Comparison of ENCODE assay signal across 10 cellular contexts in genomic region chr1:61436016-61436415, GRCh38.
DNase-seq lines count a peak whose midpoint lies in the region; ATAC-seq, FAIRE-seq and TF ChIP-seq lines count a peak whose summit lies in the region.
"Had no signal": no experiment of that assay in that cellular context is flagged by ENCODE, and none has a peak within 500 bp of the region (broad histone marks: within the 10 kb centered on the region; RNA-seq: fewer than 3 reads in every experiment).

No MANE protein-coding gene starts in this region.

- ATAC-seq in HCT116 = no peak; the same call in 1 of the 2 replicates
- ATAC-seq in K562 = peak; percentile 66
- ATAC-seq in GM21786 (IDR thresholded peaks at IDR 0.05; ENCODE audit: unreplicated experiment) = no peak
- ATAC-seq in HG03439 (IDR thresholded peaks at IDR 0.05; ENCODE audit: unreplicated experiment) = no peak
- ATAC-seq: CD8-positive, alpha-beta T cell had no signal

- DNase-seq in HCT116 (ENCODE audit: low read depth, low spot score) (no peak), K562 (ENCODE audit: extremely low read depth in 1 of 4, low spot score in 3 of 4) (no peak), kidney epithelial cell (ENCODE audit: low read depth) (no peak), LoVo (ENCODE audit: low spot score) (no peak)
- DNase-seq in NK-92 treated with Interleukin-12 subunit alpha and Interleukin-12 subunit beta, amount 100 ng/mL, for 24 hours (lab: John Stamatoyannopoulos, UW) = no peak
- DNase-seq: activated CD4-positive, alpha-beta memory T cell treated with anti-CD3 and anti-CD28 coated beads, Interleukin-2, amount 10 ng/mL, durations not matched to agents 7 days and 5 days; CD8-positive, alpha-beta T cell had no signal

- intact Hi-C loops in HCT116 (cut with micrococcal nuclease) (no loop called here), K562 (cut with micrococcal nuclease) (no loop called here)

- H3K9me2 ChIP-seq in HCT116 (ENCODE audit: insufficient read depth) = no peaks in the 10 kb centered on the region

- H3K79me2 ChIP-seq in HCT116 (ENCODE audit: insufficient read depth, low read length) = no peaks in the 10 kb centered on the region
- no peaks in the 10 kb centered on the region for H3K79me2 ChIP-seq in K562 (ENCODE audit: control insufficient read depth, insufficient read depth, low read length)

- H3K4me1 ChIP-seq in HCT116 (ENCODE audit: control insufficient read depth in 1 of 2, insufficient read depth in 2 of 2, low read length in 2 of 2) (no peaks in the 10 kb centered on the region), K562 (replicated peaks in 1 of 2; ENCODE audit: control insufficient read depth in 2 of 2, insufficient read depth in 2 of 2, low read length in 2 of 2) (no peaks in the 10 kb centered on the region)

- H3K4me2 ChIP-seq in HCT116 (ENCODE audit: low read length) (no peak overlapping the region), K562 (ENCODE audit: insufficient read depth, low read length) (no peak overlapping the region)

- POLR2A ChIA-PET in HCT116 (lab: Charles Lee) (no interaction called here), K562 (lab: Yijun Ruan, JAX) (interaction anchor here (1.1 to 2.0 kb wide), 2 partner anchors 12 to 20 kb away, joined by 3 to 4 read pairs; no protein-coding TSS in a partner anchor)

- no peak overlapping the region for H3K4me3 ChIP-seq in HCT116 (replicated peaks in 1 of 2; ENCODE audit: low read depth in 1 of 2, low read length in 2 of 2)
- H3K4me3 ChIP-seq in K562 = no peak overlapping the region
- no peak overlapping the region for H3K4me3 ChIP-seq in kidney epithelial cell (ENCODE audit: low read depth, low read length)

- no peaks in the 10 kb centered on the region for H3K9me3 ChIP-seq in HCT116 (ENCODE audit: control insufficient read depth in 1 of 2, insufficient read depth in 1 of 2, low read depth in 1 of 2, low read length in 2 of 2)
- no peaks in the 10 kb centered on the region for H3K9me3 ChIP-seq in K562 (replicated peaks; ENCODE audit: control insufficient read depth, insufficient read depth, low read depth, low read length)

- RAD21 ChIA-PET in HCT116 (lab: Charles Lee; ENCODE audit: low non-redundant PET in 1 of 2, low total read pairs in 2 of 2, uncharacterized antibody in 2 of 2, unreplicated experiment in 2 of 2) = no interaction called here

- 66% methylated on average over 2 of the region's 3 CpGs for WGBS in K562 (ENCODE audit: insufficient coverage, low coverage, missing lambda C conversion rate)

- peak; percentile 5; the same call in 1 of the 2 replicates for TF ChIP-seq CTCF in C4-2B (conservative IDR thresholded peaks at IDR 0.05)
- TF ChIP-seq CTCF in HCT116 (IDR thresholded peaks at IDR 0.05 in 2 of 3, conservative IDR thresholded peaks at IDR 0.05 in 1 of 3; ENCODE audit: borderline replicate concordance in 1 of 3, insufficient read depth in 1 of 3, low read depth in 2 of 3, low read length in 2 of 3) = no peak; a peak in 1 of 6 replicates
- TF ChIP-seq CTCF in K562 (IDR thresholded peaks at IDR 0.05 in 2 of 3, conservative IDR thresholded peaks at IDR 0.05 in 1 of 3; ENCODE audit: insufficient read depth in 2 of 3, low read depth in 1 of 3, low read length in 3 of 3) = peak in 2 of 3 experiments; percentile 18 to 21; a peak in 2 of 6 replicates
- peak; percentile 9 for TF ChIP-seq CTCF in kidney epithelial cell (IDR thresholded peaks at IDR 0.05; ENCODE audit: insufficient read depth, low read length, poor library complexity, severe bottlenecking)

- no peaks in the 10 kb centered on the region for H3K27me3 ChIP-seq in HCT116 (ENCODE audit: insufficient read depth, low read length)
- H3K27me3 ChIP-seq in K562 (ENCODE audit: control insufficient read depth in 2 of 2, insufficient read depth in 2 of 2, low read length in 2 of 2) = no peaks in the 10 kb centered on the region
- no peaks in the 10 kb centered on the region for H3K27me3 ChIP-seq in kidney epithelial cell (ENCODE audit: control insufficient read depth, insufficient read depth, low read length)

- no peak for FAIRE-seq in K562 (lab: Jason Lieb, UNC)

- no peak overlapping the region for H3K27ac ChIP-seq in C4-2B
- H3K27ac ChIP-seq in HCT116 (ENCODE audit: low read depth, low read length) = no peak overlapping the region
- H3K27ac ChIP-seq in K562 (ENCODE audit: extremely low read depth, low read depth, low read length) = no peak overlapping the region

- H4K20me1 ChIP-seq in HCT116 (ENCODE audit: insufficient read depth) (no peaks in the 10 kb centered on the region), K562 (replicated peaks; ENCODE audit: control insufficient read depth, insufficient read depth, low read length) (no peaks in the 10 kb centered on the region)

- H3K9ac ChIP-seq in HCT116 (ENCODE audit: low read length) = no peak overlapping the region
- no peak overlapping the region for H3K9ac ChIP-seq in K562 (ENCODE audit: insufficient read depth in 1 of 2, low read depth in 2 of 2, low read length in 2 of 2)

- no peaks in the 10 kb centered on the region for H3K36me3 ChIP-seq in HCT116 (ENCODE audit: control insufficient read depth in 1 of 2, insufficient read depth in 2 of 2, low read length in 2 of 2)
- H3K36me3 ChIP-seq in K562 (ENCODE audit: control insufficient read depth, insufficient read depth, low read length) = 0 out of 3 replicates have a peak, but pooled peaks cover 7% of the 10 kb centered on the region
- H3K36me3 ChIP-seq in kidney epithelial cell (ENCODE audit: control insufficient read depth, insufficient read depth, low read length) = no peaks in the 10 kb centered on the region

- in situ Hi-C loops in K562 (cut with MboI) = no loop called here

- BruUV-seq in HCT116 (replicated peaks; lab: Mats Ljungman, UMichigan) = no TSS peak
- BruUV-seq in K562 (replicated peaks; lab: Mats Ljungman, UMichigan) = no TSS peak

- no peak for TF ChIP-seq EP300 in K562 (IDR thresholded peaks at IDR 0.05; ENCODE audit: low read length)

- no peaks in the 10 kb centered on the region for H3K9me1 ChIP-seq in K562 (ENCODE audit: control insufficient read depth, insufficient read depth, low read length)

- CTCF ChIA-PET in HCT116 (lab: Charles Lee) (no interaction called here), K562 (lab: Yijun Ruan, JAX; ENCODE audit: low intra/inter-chr PET ratio) (no interaction called here)

- H2AFZ ChIP-seq in HCT116 (ENCODE audit: low read depth, low read length, poor library complexity, severe bottlenecking) (no peak overlapping the region), K562 (ENCODE audit: low read depth, low read length) (no peak overlapping the region)

- TF ChIP-seq RAD21 in HCT116 (IDR thresholded peaks at IDR 0.05; ENCODE audit: low read depth) (peak; percentile 28; the same call in 1 of the 2 replicates), K562 (CRISPR knock-in tag; conservative IDR thresholded peaks at IDR 0.05 in 1 of 2, IDR thresholded peaks at IDR 0.05 in 1 of 2) (peak in 1 of 2 experiments; percentile 18; a peak in 1 of 4 replicates)

- TF ChIP-seq POLR2A in HCT116 (IDR thresholded peaks at IDR 0.05; ENCODE audit: borderline replicate concordance, extremely low read depth, insufficient read depth, insufficient read length) = no peak
- TF ChIP-seq POLR2A in K562 (conservative IDR thresholded peaks at IDR 0.05) = no peak

TF ChIP-seq in HCT116, 20 proteins besides CTCF, POLR2A, EP300 and RAD21:
- TF ChIP-seq ZNF274 (IDR thresholded peaks at IDR 0.05; ENCODE audit: low read depth, low read length) = no peak
- no peak for TF ChIP-seq SRF (IDR thresholded peaks at IDR 0.05; ENCODE audit: low read depth)
- TF ChIP-seq EZH2 (IDR thresholded peaks at IDR 0.05) = no peak
- TF ChIP-seq POLR2AphosphoS5 (IDR thresholded peaks at IDR 0.05; ENCODE audit: low read depth, low read length) = no peak
- no peak for TF ChIP-seq YY1 (IDR thresholded peaks at IDR 0.05; ENCODE audit: extremely low read depth, insufficient replicate concordance, low read depth, low read length)
- TF ChIP-seq, protein P1, sequence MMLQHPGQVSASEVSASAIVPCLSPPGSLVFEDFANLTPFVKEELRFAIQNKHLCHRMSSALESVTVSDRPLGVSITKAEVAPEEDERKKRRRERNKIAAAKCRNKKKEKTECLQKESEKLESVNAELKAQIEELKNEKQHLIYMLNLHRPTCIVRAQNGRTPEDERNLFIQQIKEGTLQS (IDR thresholded peaks at IDR 0.05) = no peak

Comparison
In these comparisons a context has a peak if more than half of its experiments do, and no peak if none do; other contexts are left out.
1. CTCF ChIP-seq: peak in C4-2B (single experiment), K562 (2 of 3) and kidney epithelial cell (single experiment); none in HCT116 (0 of 3).